ENCODE assay signal across 9 cellular contexts in the genomic region with DNA sequence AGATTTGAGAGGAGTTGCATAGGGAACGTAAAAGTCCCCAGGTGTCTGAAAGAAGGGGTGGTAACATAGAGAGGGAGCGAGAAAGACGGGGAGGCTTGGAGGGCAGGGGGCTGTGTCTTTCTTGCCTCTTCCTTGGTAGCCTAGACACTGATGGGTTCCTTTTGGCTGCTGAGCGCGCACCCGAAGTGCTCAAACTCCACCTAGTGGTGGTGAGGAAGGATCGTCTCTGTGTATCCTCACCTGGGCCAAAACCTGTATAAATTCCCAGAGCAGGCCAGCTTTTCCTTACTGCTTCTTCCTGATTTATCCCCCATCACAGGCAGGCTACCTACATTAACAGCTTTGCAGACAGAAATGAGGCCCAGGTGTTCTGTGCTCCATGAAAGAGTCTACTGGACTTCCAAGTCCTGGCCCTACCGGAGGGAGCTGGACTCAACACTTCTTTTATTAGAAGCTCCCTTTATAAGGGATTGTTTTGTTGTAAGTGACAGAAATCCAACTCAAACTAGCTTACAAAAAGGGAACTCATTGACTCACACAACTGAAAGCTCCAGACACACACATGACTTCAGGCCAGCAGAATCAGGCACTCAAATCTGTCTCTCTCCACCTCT. TPM values are rescaled to one million over a fixed set of nuclear protein-coding genes. Genes with fewer than 3 reads are reported as not detected.
DNase-seq lines count a peak whose midpoint lies in the region; ATAC-seq and TF ChIP-seq lines count a peak whose summit lies in the region.
"Had no signal": no experiment of that assay in that cellular context is flagged by ENCODE, and none has a peak within 500 bp of the region (broad histone marks: within the 10 kb centered on the region; RNA-seq: fewer than 3 reads in every experiment).

No MANE protein-coding gene starts in this region.

- H3K27me3 Mint-ChIP-seq in activated T-cell treated with anti-CD3 and anti-CD28 coated beads, Interleukin-2, amount 50 U/mL, for 24 hours, result no peaks in the 10 kb centered on the region

- H3K36me3 ChIP-seq in PC-9 (ENCODE audit: low read depth) (no peaks in the 10 kb centered on the region), fibroblast of lung (ENCODE audit: control insufficient read depth, insufficient read depth, low read length) (no peaks in the 10 kb centered on the region), neural cell (ENCODE audit: insufficient read depth, low read length) (no peaks in the 10 kb centered on the region)

- H3K4me1 ChIP-seq in PC-9 (replicated peaks; ENCODE audit: insufficient read depth), result no peaks in the 10 kb centered on the region
- no peaks in the 10 kb centered on the region for H3K4me1 ChIP-seq in fibroblast of lung (ENCODE audit: control insufficient read depth, extremely low read depth, insufficient read depth, low read length)

- H3K27me3 ChIP-seq in PC-9 (ENCODE audit: insufficient read depth, low read depth) (no peaks in the 10 kb centered on the region), fibroblast of lung (ENCODE audit: control insufficient read depth, insufficient read depth, low read length) (no peaks in the 10 kb centered on the region), neural cell (ENCODE audit: insufficient read depth, low read depth, low read length) (no peaks in the 10 kb centered on the region)

- TF ChIP-seq RAD21 in neural cell (conservative IDR thresholded peaks at IDR 0.05), result peak; percentile 85

- H3K9me3 ChIP-seq in PC-9 (ENCODE audit: insufficient read depth, low read depth) (no peaks in the 10 kb centered on the region), fibroblast of lung (ENCODE audit: control insufficient read depth, insufficient read depth, low read depth, low read length) (no peaks in the 10 kb centered on the region), neural cell (ENCODE audit: low read length) (no peaks in the 10 kb centered on the region)

- H3K4me1 Mint-ChIP-seq in activated T-cell treated with anti-CD3 and anti-CD28 coated beads, Interleukin-2, amount 50 U/mL, for 24 hours (ENCODE audit: low read depth), result peaks cover 8% of the 10 kb centered on the region

- BruUV-seq in PC-9 (replicated peaks; lab: Mats Ljungman, UMichigan), result no TSS peak

- no peak overlapping the region for H2AFZ ChIP-seq in PC-9
- H2AFZ ChIP-seq in fibroblast of lung (ENCODE audit: low read length), result no peak overlapping the region
- H2AFZ ChIP-seq in neural cell (ENCODE audit: low read depth, low read length), result peak overlapping the region; percentile 1

- H3K9me2 ChIP-seq in PC-9 (ENCODE audit: insufficient read depth) (no peaks in the 10 kb centered on the region), neural cell (ENCODE audit: insufficient read depth, low read length) (no peaks in the 10 kb centered on the region)

- intact Hi-C loops in PC-9 (cut with micrococcal nuclease; ENCODE audit: unreplicated experiment), result loop anchor here (1.0 to 5.0 kb wide), 5 partner anchors 77 to 238 kb away; a partner anchor contains a TSS

- H3K9ac ChIP-seq in fibroblast of lung (ENCODE audit: insufficient read depth, low read length), result no peak overlapping the region
- no peak overlapping the region for H3K9ac ChIP-seq in neural cell (ENCODE audit: low read length)

- no peaks in the 10 kb centered on the region for H3K9me3 Mint-ChIP-seq in activated T-cell treated with anti-CD3 and anti-CD28 coated beads, Interleukin-2, amount 50 U/mL, for 24 hours
- H3K9me3 Mint-ChIP-seq: dendritic cell treated with granulocyte-macrophage colony-stimulating factor and Interleukin-4, amounts not matched to agents 40 ng/mL and 50 ng/mL, for 4 days had no signal

- no peak overlapping the region for H3K4me3 ChIP-seq in PC-9
- H3K4me3 ChIP-seq in fibroblast of lung (replicated peaks in 1 of 4; ENCODE audit: control extremely low read depth in 1 of 4, insufficient read depth in 1 of 4, low read depth in 3 of 4, low read length in 4 of 4), result no peak overlapping the region
- peak overlapping the region; percentile 30 for H3K4me3 ChIP-seq in neural cell (ENCODE audit: low read length)

- H3K4me2 ChIP-seq in PC-9 (peak overlapping the region; percentile 47; the same call in 1 of the 2 replicates), fibroblast of lung (ENCODE audit: extremely low read depth, insufficient read depth, low read length) (no peak overlapping the region), neural cell (ENCODE audit: low read length) (no peak overlapping the region)

- no peaks in the 10 kb centered on the region for H3K36me3 Mint-ChIP-seq in activated T-cell treated with anti-CD3 and anti-CD28 coated beads, Interleukin-2, amount 50 U/mL, for 24 hours (ENCODE audit: low read depth)

- H3K4me3 Mint-ChIP-seq in activated T-cell treated with anti-CD3 and anti-CD28 coated beads, Interleukin-2, amount 50 U/mL, for 24 hours, result no peak overlapping the region
- H3K4me3 Mint-ChIP-seq: dendritic cell treated with granulocyte-macrophage colony-stimulating factor and Interleukin-4, amounts not matched to agents 40 ng/mL and 50 ng/mL, for 4 days had no signal

- peak; percentile 89 for DNase-seq in G401 (ENCODE audit: low spot score)
- DNase-seq in HPDE6-E6E7 (ENCODE audit: extremely low spot score), result peak; percentile 74
- peak; percentile 42 to 58 for DNase-seq in PC-9
- peak; percentile 70 for DNase-seq in activated T-cell treated with anti-CD3 and anti-CD28 coated beads, Interleukin-2, amount 50 U/mL, for 24 hours
- peak; percentile 58 to 75 for DNase-seq in fibroblast of lung (ENCODE audit: low read depth in 2 of 2)
- peak in 41 of 49 donors; percentile 1 to 74 (median 37) for DNase-seq in substantia nigra (lab: John Stamatoyannopoulos, UW)

- H3F3A ChIP-seq in PC-9 (ENCODE audit: insufficient read depth, low read depth) (peaks cover 7% of the 10 kb centered on the region; the same call in 1 of the 2 replicates), neural cell (ENCODE audit: insufficient read depth, low read length, poor library complexity, severe bottlenecking) (no peaks in the 10 kb centered on the region)

- no peak for ATAC-seq in GM18907 (IDR thresholded peaks at IDR 0.05; ENCODE audit: unreplicated experiment)

- H3K27ac Mint-ChIP-seq in activated T-cell treated with anti-CD3 and anti-CD28 coated beads, Interleukin-2, amount 50 U/mL, for 24 hours, result no peak overlapping the region
- H3K27ac Mint-ChIP-seq: dendritic cell treated with granulocyte-macrophage colony-stimulating factor and Interleukin-4, amounts not matched to agents 40 ng/mL and 50 ng/mL, for 4 days had no signal

- TF ChIP-seq CTCF in PC-9 (conservative IDR thresholded peaks at IDR 0.05) (peak; percentile 82), fibroblast of lung (conservative IDR thresholded peaks at IDR 0.05 in 1 of 2, IDR thresholded peaks at IDR 0.05 in 1 of 2; ENCODE audit: low read depth in 1 of 2, low read length in 2 of 2) (peak; percentile 85 to 86), neural cell (IDR thresholded peaks at IDR 0.05; ENCODE audit: poor library complexity, severe bottlenecking) (peak; percentile 90)

- POLR2A ChIA-PET in PC-9 (lab: Charles Lee; ENCODE audit: unreplicated experiment), result interaction anchor here (0.6 kb wide), 2 partner anchors 297 to 498 kb away, joined by 3 to 4 read pairs; a partner anchor contains a TSS

- CTCF ChIA-PET in PC-9 (lab: Charles Lee), result interaction anchor here (0.5 to 1.4 kb wide), 7 partner anchors 17 to 240 kb away, joined by 3 to 6 read pairs (median 3); a partner anchor contains a TSS

- in situ Hi-C loops in G401 (cut with HindIII; ENCODE audit: low sequenced_read_pairs), result no loop called here

- H3K79me2 ChIP-seq in PC-9 (ENCODE audit: low read depth) (no peaks in the 10 kb centered on the region), fibroblast of lung (ENCODE audit: control insufficient read depth, insufficient read depth, low read length) (no peaks in the 10 kb centered on the region), neural cell (replicated peaks; ENCODE audit: insufficient read depth, low read length) (no peaks in the 10 kb centered on the region)

- H4K20me1 ChIP-seq in PC-9 (ENCODE audit: insufficient read depth), result no peaks in the 10 kb centered on the region
- H4K20me1 ChIP-seq in fibroblast of lung (ENCODE audit: control insufficient read depth, extremely low read depth, insufficient read depth, low read length), result no peaks in the 10 kb centered on the region
- H4K20me1 ChIP-seq in neural cell (ENCODE audit: insufficient read depth), result no peaks in the 10 kb centered on the region

- no peak for TF ChIP-seq EP300 in neural cell (conservative IDR thresholded peaks at IDR 0.05; ENCODE audit: poor library complexity, severe bottlenecking)

- H3K27ac ChIP-seq in PC-9, result no peak overlapping the region
- no peak overlapping the region for H3K27ac ChIP-seq in fibroblast of lung (ENCODE audit: insufficient read depth, low read length)
- H3K27ac ChIP-seq in neural cell (ENCODE audit: low read length), result no peak overlapping the region
- no peak overlapping the region for H3K27ac ChIP-seq in substantia nigra (ENCODE audit: low read depth, low read length, poor library complexity, severe bottlenecking)

RNA-seq across cellular contexts. Expression of a gene that starts 5.5 kb away (rescaled TPM):
- total RNA-seq in G401 (2014; rRNA removed; shearing (Covaris generic)), result 0.68 and 1.7 TPM in 2 replicates
- total RNA-seq in PC-9 (2021) (7.3 and 7.6 TPM in 2 replicates), fibroblast of lung (0.77 and 1.7 TPM in 2 replicates)
- polyA plus RNA-seq in fibroblast of lung (1.1 and 2.7 TPM in 2 replicates), neural cell (0.25 TPM in 1 of 2 replicates, not detected in the other)
- 2.1 and 4.7 TPM in 2 replicates for polyA plus RNA-seq in fibroblast of lung (2012)
- polyA minus RNA-seq in fibroblast of lung (ENCODE audit: low replicate concordance) (12.3 and 14.7 TPM in 2 replicates), neural cell (0.24 and 0.46 TPM in 2 replicates)

RNA-seq across cellular contexts. Expression of a gene that starts 9.3 kb away (rescaled TPM):
- total RNA-seq in G401 (2014; rRNA removed; shearing (Covaris generic)), result 4.6 and 5.6 TPM in 2 replicates
- total RNA-seq in PC-9 (2021), result not detected in 2 replicates
- total RNA-seq in fibroblast of lung, result not detected in 2 replicates
- not detected in 2 replicates for polyA plus RNA-seq in fibroblast of lung
- polyA plus RNA-seq in fibroblast of lung (2012), result not detected in 2 replicates
- not detected in 2 replicates for polyA minus RNA-seq in fibroblast of lung (ENCODE audit: low replicate concordance)
- 0.10 and 0.14 TPM in 2 replicates for polyA plus RNA-seq in neural cell
- polyA minus RNA-seq in neural cell, result not detected in 2 replicates

RNA-seq across cellular contexts. Expression of a gene that starts 12.3 kb away (rescaled TPM):
- 54.4 and 65.3 TPM in 2 replicates for total RNA-seq in G401 (2014; rRNA removed; shearing (Covaris generic))
- total RNA-seq in PC-9 (2021) (35.0 and 45.5 TPM in 2 replicates), fibroblast of lung (12.1 and 15.4 TPM in 2 replicates)
- polyA plus RNA-seq in fibroblast of lung (19.8 and 25.9 TPM in 2 replicates), neural cell (20.9 and 42.5 TPM in 2 replicates)
- polyA plus RNA-seq in fibroblast of lung (2012), result 26.8 and 36.7 TPM in 2 replicates
- polyA minus RNA-seq in fibroblast of lung (ENCODE audit: low replicate concordance) (26.5 and 32.8 TPM in 2 replicates), neural cell (8.5 and 8.7 TPM in 2 replicates)

RNA-seq across cellular contexts. Expression of a gene that starts 38.9 kb away (rescaled TPM):
- not detected in 2 replicates for total RNA-seq in G401 (2014; rRNA removed; shearing (Covaris generic))
- total RNA-seq in PC-9 (2021), result not detected in 2 replicates
- not detected in 2 replicates for total RNA-seq in fibroblast of lung
- not detected in 2 replicates for polyA plus RNA-seq in fibroblast of lung
- polyA plus RNA-seq in fibroblast of lung (2012), result not detected in 2 replicates
- polyA minus RNA-seq in fibroblast of lung (ENCODE audit: low replicate concordance), result not detected in 2 replicates
- not detected in 2 replicates for polyA plus RNA-seq in neural cell
- not detected in 2 replicates for polyA minus RNA-seq in neural cell

RNA-seq across cellular contexts. Expression of a gene that starts 51.6 kb away (rescaled TPM):
- 133 and 173 TPM in 2 replicates for total RNA-seq in G401 (2014; rRNA removed; shearing (Covaris generic))
- total RNA-seq in PC-9 (2021), result 54.5 and 68.2 TPM in 2 replicates
- total RNA-seq in fibroblast of lung, result 9.4 and 11.3 TPM in 2 replicates
- polyA plus RNA-seq in fibroblast of lung, result 9.8 and 20.8 TPM in 2 replicates
- polyA plus RNA-seq in fibroblast of lung (2012), result 11.6 and 25.2 TPM in 2 replicates
- polyA minus RNA-seq in fibroblast of lung (ENCODE audit: low replicate concordance), result 58.3 and 243 TPM in 2 replicates
- 11.0 and 11.7 TPM in 2 replicates for polyA plus RNA-seq in neural cell
- polyA minus RNA-seq in neural cell, result 13.3 and 27.5 TPM in 2 replicates

Comparison
In these comparisons a context has a peak if more than half of its experiments do, and no peak if none do; other contexts are left out.
1. DNase-seq: peak in every context shown above with its lines; median percentile 89 in G401; 74 in HPDE6-E6E7; 70 in activated T-cell treated with anti-CD3 and anti-CD28 coated beads, Interleukin-2, amount 50 U/mL, for 24 hours; 66 in fibroblast of lung; 50 in PC-9; 37 in substantia nigra.